34 cellular contexts compared by ENCODE assay signal in genomic region chr21:33890187-33890586, GRCh38.
"Had no signal": no experiment of that assay in that cellular context is flagged by ENCODE, and none has a peak within 500 bp of the region (broad histone marks: within the 10 kb centered on the region; RNA-seq: fewer than 3 reads in every experiment).

No MANE protein-coding gene starts in this region.

- DNase-seq: Karpas-422, Kasumi-1, MG63, MM.1S, MV-4-11, NCI-H1048, NCI-H1092, NCI-H1092 treated with DMSO at 0.1 percent for 48 hours, NCI-H1105, NCI-H1105 treated with DMSO at 0.1 percent for 48 hours, NCI-H1417, NCI-H1417 treated with DMSO at 0.1 percent for 48 hours, NCI-H1436, NCI-H1436 treated with DMSO at 0.1 percent for 48 hours, NCI-H146, NCI-H1694, NCI-H1694 treated with DMSO at 0.1 percent for 48 hours, NCI-H187, NCI-H187 treated with DMSO at 0.1 percent for 48 hours, NCI-H1930, NCI-H2029, NCI-H2029 treated with DMSO at 0.1 percent for 48 hours, NCI-H2081, NCI-H2081 treated with DMSO at 0.1 percent for 48 hours, NCI-H2107, NCI-H2171, NCI-H2171 treated with DMSO at 0.1 percent for 48 hours, NCI-H2227 treated with DMSO at 0.1 percent for 48 hours, NCI-H226, NCI-H345, NCI-H446, NCI-H446 treated with DMSO at 0.1 percent for 48 hours, NCI-H510A, NCI-H510A treated with DMSO at 0.1 percent for 48 hours had no signal

- H3K9me3 ChIP-seq: MG63 had no signal

- H3K4me3 ChIP-seq: MG63 had no signal

- H3K36me3 ChIP-seq: MG63 had no signal
